ENCODE assay signal across 1 cellular context in genomic region chr15:60090747-60091146, GRCh38.
TF ChIP-seq lines count a peak whose summit lies in the region.

No MANE protein-coding gene starts in this region.

TF ChIP-seq in H1, 55 proteins besides CTCF, POLR2A, EP300 and RAD21:
- no peak for TF ChIP-seq HDAC2 (IDR thresholded peaks at IDR 0.05; ENCODE audit: borderline replicate concordance in 1 of 2, low read depth in 2 of 2, low read length in 2 of 2)
- no peak for TF ChIP-seq GABPA (IDR thresholded peaks at IDR 0.05; ENCODE audit: borderline replicate concordance, insufficient read depth, low read length)
